In the genomic region with DNA sequence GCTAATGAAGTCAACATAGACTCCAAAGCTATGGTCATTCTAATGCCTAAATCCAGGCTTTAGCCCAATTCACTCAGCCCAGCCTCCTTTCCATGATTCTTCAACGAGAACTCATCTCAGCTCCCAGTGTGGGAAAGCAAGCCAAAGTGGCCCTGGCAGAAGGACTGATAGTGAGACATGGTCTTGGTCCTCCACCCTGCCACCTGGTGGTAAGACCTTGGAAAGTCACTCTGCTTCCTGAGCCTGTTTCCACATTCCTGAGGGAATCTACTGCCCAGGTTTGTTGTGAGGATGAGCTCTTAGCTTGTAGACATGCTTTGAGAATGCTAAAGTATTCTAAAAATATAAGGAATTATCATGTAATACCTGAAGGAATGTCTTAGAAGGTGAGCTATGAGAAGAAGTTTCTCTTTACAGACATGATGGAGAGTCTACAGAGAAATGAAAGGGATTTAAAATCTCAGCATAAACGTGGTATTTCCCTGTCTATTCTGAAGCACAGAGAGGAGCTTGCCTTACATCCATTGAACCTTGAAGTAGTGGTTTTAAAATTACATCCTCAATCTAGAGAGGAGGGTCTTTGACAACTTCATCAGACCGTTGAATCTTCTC, we compare ENCODE assay signal across 8 cellular contexts.
A peak's percentile ranks its signal among the peaks of the same experiment; 100 is the strongest.
DNase-seq lines count a peak whose midpoint lies in the region; ATAC-seq and TF ChIP-seq lines count a peak whose summit lies in the region.

No MANE protein-coding gene starts in this region.

- H3K4me2 ChIP-seq in SU-DHL-6 (ENCODE audit: low read depth, low read length, poor library complexity, severe bottlenecking), result no peak overlapping the region

- peaks cover 18% of the 10 kb centered on the region for H3K4me1 Mint-ChIP-seq in nephron
- H3K4me1 Mint-ChIP-seq in activated T-helper 17 cell treated with anti-CD3 and anti-CD28 coated beads, Interleukin-2, amount 50 U/mL, for 72 hours, result no peaks in the 10 kb centered on the region

- peak; percentile 1 for DNase-seq in NK-92 treated with Interleukin-12 subunit alpha and Interleukin-12 subunit beta, amount 100 ng/mL, for 24 hours (lab: John Stamatoyannopoulos, UW)
- DNase-seq in NK-92 (lab: John Stamatoyannopoulos, UW; ENCODE audit: unreplicated experiment), result no peak
- DNase-seq in GM20000 (ENCODE audit: low spot score), result peak; percentile 65
- peak; percentile 59 for DNase-seq in M059J (ENCODE audit: low read depth)

- H2AFZ ChIP-seq in SU-DHL-6 (ENCODE audit: low read depth, low read length, severe bottlenecking), result no peak overlapping the region

- H3K4me3 Mint-ChIP-seq in nephron, result no peak overlapping the region
- H3K4me3 Mint-ChIP-seq in activated T-helper 17 cell treated with anti-CD3 and anti-CD28 coated beads, Interleukin-2, amount 50 U/mL, for 72 hours, result no peak overlapping the region

- no peaks in the 10 kb centered on the region for H3K79me2 ChIP-seq in SU-DHL-6 (ENCODE audit: insufficient read depth, low read length)

- no peaks in the 10 kb centered on the region for H3K36me3 Mint-ChIP-seq in nephron (ENCODE audit: low read depth)
- H3K36me3 Mint-ChIP-seq in activated T-helper 17 cell treated with anti-CD3 and anti-CD28 coated beads, Interleukin-2, amount 50 U/mL, for 72 hours (ENCODE audit: low read depth), result no peaks in the 10 kb centered on the region

- H3K9me3 Mint-ChIP-seq in nephron, result no peaks in the 10 kb centered on the region
- no peaks in the 10 kb centered on the region for H3K9me3 Mint-ChIP-seq in activated T-helper 17 cell treated with anti-CD3 and anti-CD28 coated beads, Interleukin-2, amount 50 U/mL, for 72 hours

- peak; percentile 44 for ATAC-seq in esophagus mucosa
- ATAC-seq in activated T-helper 17 cell treated with anti-CD3 and anti-CD28 coated beads, Interleukin-2, amount 50 U/mL, for 72 hours (replicated peaks), result no peak

- peak; percentile 40 for TF ChIP-seq CTCF in GM20000 (IDR thresholded peaks at IDR 0.05; ENCODE audit: extremely low read depth, missing control alignments)
- TF ChIP-seq CTCF in SU-DHL-6 (IDR thresholded peaks at IDR 0.05; ENCODE audit: insufficient read depth, low read length, poor library complexity, severe bottlenecking), result peak; percentile 66
- TF ChIP-seq CTCF in nephron (IDR thresholded peaks at IDR 0.05; ENCODE audit: unreplicated experiment in 3 of 3), result peak; percentile 64 to 75 (median 66)

- H3K9me2 ChIP-seq in SU-DHL-6 (replicated peaks; ENCODE audit: insufficient read depth, low read length), result no peaks in the 10 kb centered on the region

- no peaks in the 10 kb centered on the region for H3K36me3 ChIP-seq in SU-DHL-6 (ENCODE audit: low read length)

- H3K9me3 ChIP-seq in SU-DHL-6 (ENCODE audit: insufficient read depth, low read length), result no peaks in the 10 kb centered on the region

- H3K9ac ChIP-seq in SU-DHL-6 (ENCODE audit: low read length), result no peak overlapping the region

- no peak overlapping the region for H3K4me3 ChIP-seq in SU-DHL-6 (ENCODE audit: insufficient read depth, low read length, poor library complexity, severe bottlenecking)

- H3K27me3 Mint-ChIP-seq in nephron (ENCODE audit: low read depth), result peaks cover 3% of the 10 kb centered on the region
- H3K27me3 Mint-ChIP-seq in activated T-helper 17 cell treated with anti-CD3 and anti-CD28 coated beads, Interleukin-2, amount 50 U/mL, for 72 hours, result peaks cover 12% of the 10 kb centered on the region

- H3K27ac ChIP-seq in SU-DHL-6 (ENCODE audit: low read depth, low read length), result no peak overlapping the region

- H4K20me1 ChIP-seq in SU-DHL-6 (ENCODE audit: low read depth, low read length), result no peaks in the 10 kb centered on the region

- no peaks in the 10 kb centered on the region for H3F3A ChIP-seq in SU-DHL-6 (ENCODE audit: insufficient read depth)

- H3K27ac Mint-ChIP-seq in nephron, result no peak overlapping the region
- H3K27ac Mint-ChIP-seq in activated T-helper 17 cell treated with anti-CD3 and anti-CD28 coated beads, Interleukin-2, amount 50 U/mL, for 72 hours, result no peak overlapping the region

- H3K27me3 ChIP-seq in SU-DHL-6 (ENCODE audit: low read length), result no peaks in the 10 kb centered on the region
